ENCODE assay signal across 2 cellular contexts in the genomic region with DNA sequence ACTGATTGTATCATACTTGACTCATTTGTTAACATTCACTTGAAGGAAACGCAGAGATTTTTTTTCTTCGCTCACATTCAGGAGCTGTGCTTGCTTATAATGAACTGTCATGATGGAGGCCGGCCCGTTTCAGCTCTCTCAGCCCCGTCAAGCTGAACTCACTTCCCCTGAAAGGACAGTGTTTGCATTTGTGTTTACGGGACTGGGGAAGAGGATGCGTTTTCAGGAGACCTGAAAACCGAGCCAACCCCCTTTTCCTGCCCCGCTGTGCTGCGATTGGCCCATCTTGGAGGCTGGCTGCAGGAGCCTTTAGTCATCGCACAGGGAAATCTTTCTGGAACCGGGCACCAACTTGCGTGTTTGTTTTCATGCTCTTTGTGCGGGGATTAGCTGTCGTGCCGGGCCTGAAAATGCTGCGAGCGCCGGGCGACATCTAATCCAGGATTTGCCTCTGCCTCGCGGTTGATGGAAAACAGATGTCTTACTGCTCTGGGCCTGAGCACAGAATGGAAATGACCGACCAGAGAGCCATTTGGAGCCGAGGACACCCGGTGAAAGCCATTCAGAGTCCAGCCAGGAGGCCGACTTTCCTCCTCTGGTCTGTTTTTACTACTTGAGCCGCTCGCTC.
TF ChIP-seq lines count a peak whose summit lies in the region.

No MANE protein-coding gene starts in this region.

TF ChIP-seq in WTC11, 78 proteins besides CTCF, POLR2A, EP300 and RAD21 (continued from another document and continues in another):
- TF ChIP-seq, protein P1, sequence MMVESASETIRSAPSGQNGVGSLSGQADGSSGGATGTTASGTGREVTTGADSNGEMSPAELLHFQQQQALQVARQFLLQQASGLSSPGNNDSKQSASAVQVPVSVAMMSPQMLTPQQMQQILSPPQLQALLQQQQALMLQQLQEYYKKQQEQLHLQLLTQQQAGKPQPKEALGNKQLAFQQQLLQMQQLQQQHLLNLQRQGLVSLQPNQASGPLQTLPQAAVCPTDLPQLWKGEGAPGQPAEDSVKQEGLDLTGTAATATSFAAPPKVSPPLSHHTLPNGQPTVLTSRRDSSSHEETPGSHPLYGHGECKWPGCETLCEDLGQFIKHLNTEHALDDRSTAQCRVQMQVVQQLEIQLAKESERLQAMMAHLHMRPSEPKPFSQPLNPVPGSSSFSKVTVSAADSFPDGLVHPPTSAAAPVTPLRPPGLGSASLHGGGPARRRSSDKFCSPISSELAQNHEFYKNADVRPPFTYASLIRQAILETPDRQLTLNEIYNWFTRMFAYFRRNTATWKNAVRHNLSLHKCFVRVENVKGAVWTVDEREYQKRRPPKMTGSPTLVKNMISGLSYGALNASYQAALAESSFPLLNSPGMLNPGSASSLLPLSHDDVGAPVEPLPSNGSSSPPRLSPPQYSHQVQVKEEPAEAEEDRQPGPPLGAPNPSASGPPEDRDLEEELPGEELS (CRISPR knock-in tag; IDR thresholded peaks at IDR 0.05): no peak
- TF ChIP-seq NFYB (CRISPR knock-in tag; conservative IDR thresholded peaks at IDR 0.05; ENCODE audit: low read depth): no peak
- no peak for TF ChIP-seq ZNF263 (CRISPR knock-in tag; IDR thresholded peaks at IDR 0.05; ENCODE audit: low read depth)
- TF ChIP-seq, protein P2, sequence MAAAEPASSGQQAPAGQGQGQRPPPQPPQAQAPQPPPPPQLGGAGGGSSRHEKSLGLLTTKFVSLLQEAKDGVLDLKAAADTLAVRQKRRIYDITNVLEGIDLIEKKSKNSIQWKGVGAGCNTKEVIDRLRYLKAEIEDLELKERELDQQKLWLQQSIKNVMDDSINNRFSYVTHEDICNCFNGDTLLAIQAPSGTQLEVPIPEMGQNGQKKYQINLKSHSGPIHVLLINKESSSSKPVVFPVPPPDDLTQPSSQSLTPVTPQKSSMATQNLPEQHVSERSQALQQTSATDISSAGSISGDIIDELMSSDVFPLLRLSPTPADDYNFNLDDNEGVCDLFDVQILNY (CRISPR knock-in tag; IDR thresholded peaks at IDR 0.05): no peak
- 0 out of 2 replicates have a peak, but pooled peaks have one; percentile 17 for TF ChIP-seq ZNF317 (CRISPR knock-in tag; IDR thresholded peaks at IDR 0.05; ENCODE audit: borderline replicate concordance, low read depth)
- TF ChIP-seq, protein P3, sequence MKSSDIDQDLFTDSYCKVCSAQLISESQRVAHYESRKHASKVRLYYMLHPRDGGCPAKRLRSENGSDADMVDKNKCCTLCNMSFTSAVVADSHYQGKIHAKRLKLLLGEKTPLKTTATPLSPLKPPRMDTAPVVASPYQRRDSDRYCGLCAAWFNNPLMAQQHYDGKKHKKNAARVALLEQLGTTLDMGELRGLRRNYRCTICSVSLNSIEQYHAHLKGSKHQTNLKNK (CRISPR knock-in tag; IDR thresholded peaks at IDR 0.05): no peak
- TF ChIP-seq FOXP1 (CRISPR knock-in tag; IDR thresholded peaks at IDR 0.05; ENCODE audit: borderline replicate concordance): no peak
- no peak for TF ChIP-seq NFATC4 (CRISPR knock-in tag; IDR thresholded peaks at IDR 0.05)
- TF ChIP-seq ZNF121 (CRISPR knock-in tag; IDR thresholded peaks at IDR 0.05): no peak
- TF ChIP-seq, protein P4, sequence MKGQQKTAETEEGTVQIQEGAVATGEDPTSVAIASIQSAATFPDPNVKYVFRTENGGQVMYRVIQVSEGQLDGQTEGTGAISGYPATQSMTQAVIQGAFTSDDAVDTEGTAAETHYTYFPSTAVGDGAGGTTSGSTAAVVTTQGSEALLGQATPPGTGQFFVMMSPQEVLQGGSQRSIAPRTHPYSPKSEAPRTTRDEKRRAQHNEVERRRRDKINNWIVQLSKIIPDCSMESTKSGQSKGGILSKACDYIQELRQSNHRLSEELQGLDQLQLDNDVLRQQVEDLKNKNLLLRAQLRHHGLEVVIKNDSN (CRISPR knock-in tag; IDR thresholded peaks at IDR 0.05): no peak
- 0 out of 2 replicates have a peak, but pooled peaks have one; percentile 26 for TF ChIP-seq TEAD1 (CRISPR knock-in tag; IDR thresholded peaks at IDR 0.05)
- TF ChIP-seq, protein P5, sequence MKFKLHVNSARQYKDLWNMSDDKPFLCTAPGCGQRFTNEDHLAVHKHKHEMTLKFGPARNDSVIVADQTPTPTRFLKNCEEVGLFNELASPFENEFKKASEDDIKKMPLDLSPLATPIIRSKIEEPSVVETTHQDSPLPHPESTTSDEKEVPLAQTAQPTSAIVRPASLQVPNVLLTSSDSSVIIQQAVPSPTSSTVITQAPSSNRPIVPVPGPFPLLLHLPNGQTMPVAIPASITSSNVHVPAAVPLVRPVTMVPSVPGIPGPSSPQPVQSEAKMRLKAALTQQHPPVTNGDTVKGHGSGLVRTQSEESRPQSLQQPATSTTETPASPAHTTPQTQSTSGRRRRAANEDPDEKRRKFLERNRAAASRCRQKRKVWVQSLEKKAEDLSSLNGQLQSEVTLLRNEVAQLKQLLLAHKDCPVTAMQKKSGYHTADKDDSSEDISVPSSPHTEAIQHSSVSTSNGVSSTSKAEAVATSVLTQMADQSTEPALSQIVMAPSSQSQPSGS (CRISPR knock-in tag; IDR thresholded peaks at IDR 0.05; ENCODE audit: borderline replicate concordance, low read depth): no peak
- TF ChIP-seq, protein P6, sequence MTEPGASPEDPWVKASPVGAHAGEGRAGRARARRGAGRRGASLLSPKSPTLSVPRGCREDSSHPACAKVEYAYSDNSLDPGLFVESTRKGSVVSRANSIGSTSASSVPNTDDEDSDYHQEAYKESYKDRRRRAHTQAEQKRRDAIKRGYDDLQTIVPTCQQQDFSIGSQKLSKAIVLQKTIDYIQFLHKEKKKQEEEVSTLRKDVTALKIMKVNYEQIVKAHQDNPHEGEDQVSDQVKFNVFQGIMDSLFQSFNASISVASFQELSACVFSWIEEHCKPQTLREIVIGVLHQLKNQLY (CRISPR knock-in tag; IDR thresholded peaks at IDR 0.05): no peak
- TF ChIP-seq, protein P7, sequence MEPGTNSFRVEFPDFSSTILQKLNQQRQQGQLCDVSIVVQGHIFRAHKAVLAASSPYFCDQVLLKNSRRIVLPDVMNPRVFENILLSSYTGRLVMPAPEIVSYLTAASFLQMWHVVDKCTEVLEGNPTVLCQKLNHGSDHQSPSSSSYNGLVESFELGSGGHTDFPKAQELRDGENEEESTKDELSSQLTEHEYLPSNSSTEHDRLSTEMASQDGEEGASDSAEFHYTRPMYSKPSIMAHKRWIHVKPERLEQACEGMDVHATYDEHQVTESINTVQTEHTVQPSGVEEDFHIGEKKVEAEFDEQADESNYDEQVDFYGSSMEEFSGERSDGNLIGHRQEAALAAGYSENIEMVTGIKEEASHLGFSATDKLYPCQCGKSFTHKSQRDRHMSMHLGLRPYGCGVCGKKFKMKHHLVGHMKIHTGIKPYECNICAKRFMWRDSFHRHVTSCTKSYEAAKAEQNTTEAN (CRISPR knock-in tag; IDR thresholded peaks at IDR 0.05): no peak
- no peak for TF ChIP-seq OVOL2 (CRISPR knock-in tag; IDR thresholded peaks at IDR 0.05; ENCODE audit: borderline replicate concordance)
- no peak for TF ChIP-seq ZNF232 (CRISPR knock-in tag; IDR thresholded peaks at IDR 0.05)
- TF ChIP-seq ZBTB21 (CRISPR knock-in tag; IDR thresholded peaks at IDR 0.05; ENCODE audit: borderline replicate concordance): no peak
- TF ChIP-seq ATF1 (CRISPR knock-in tag; IDR thresholded peaks at IDR 0.05): no peak

TF ChIP-seq in liver, 16 proteins besides CTCF, POLR2A, EP300 and RAD21:
- TF ChIP-seq, protein P8, sequence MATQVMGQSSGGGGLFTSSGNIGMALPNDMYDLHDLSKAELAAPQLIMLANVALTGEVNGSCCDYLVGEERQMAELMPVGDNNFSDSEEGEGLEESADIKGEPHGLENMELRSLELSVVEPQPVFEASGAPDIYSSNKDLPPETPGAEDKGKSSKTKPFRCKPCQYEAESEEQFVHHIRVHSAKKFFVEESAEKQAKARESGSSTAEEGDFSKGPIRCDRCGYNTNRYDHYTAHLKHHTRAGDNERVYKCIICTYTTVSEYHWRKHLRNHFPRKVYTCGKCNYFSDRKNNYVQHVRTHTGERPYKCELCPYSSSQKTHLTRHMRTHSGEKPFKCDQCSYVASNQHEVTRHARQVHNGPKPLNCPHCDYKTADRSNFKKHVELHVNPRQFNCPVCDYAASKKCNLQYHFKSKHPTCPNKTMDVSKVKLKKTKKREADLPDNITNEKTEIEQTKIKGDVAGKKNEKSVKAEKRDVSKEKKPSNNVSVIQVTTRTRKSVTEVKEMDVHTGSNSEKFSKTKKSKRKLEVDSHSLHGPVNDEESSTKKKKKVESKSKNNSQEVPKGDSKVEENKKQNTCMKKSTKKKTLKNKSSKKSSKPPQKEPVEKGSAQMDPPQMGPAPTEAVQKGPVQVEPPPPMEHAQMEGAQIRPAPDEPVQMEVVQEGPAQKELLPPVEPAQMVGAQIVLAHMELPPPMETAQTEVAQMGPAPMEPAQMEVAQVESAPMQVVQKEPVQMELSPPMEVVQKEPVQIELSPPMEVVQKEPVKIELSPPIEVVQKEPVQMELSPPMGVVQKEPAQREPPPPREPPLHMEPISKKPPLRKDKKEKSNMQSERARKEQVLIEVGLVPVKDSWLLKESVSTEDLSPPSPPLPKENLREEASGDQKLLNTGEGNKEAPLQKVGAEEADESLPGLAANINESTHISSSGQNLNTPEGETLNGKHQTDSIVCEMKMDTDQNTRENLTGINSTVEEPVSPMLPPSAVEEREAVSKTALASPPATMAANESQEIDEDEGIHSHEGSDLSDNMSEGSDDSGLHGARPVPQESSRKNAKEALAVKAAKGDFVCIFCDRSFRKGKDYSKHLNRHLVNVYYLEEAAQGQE (IDR thresholded peaks at IDR 0.05): no peak
- TF ChIP-seq EGR1 (IDR thresholded peaks at IDR 0.05; ENCODE audit: low read depth in 2 of 2) (peak in 1 of 2 donors; percentile 35), SP1 (IDR thresholded peaks at IDR 0.05) (no peak), FOXA1 (IDR thresholded peaks at IDR 0.05) (no peak), YY1 (IDR thresholded peaks at IDR 0.05) (peak; percentile 54), FOXA2 (IDR thresholded peaks at IDR 0.05) (no peak), HNF4G (IDR thresholded peaks at IDR 0.05) (no peak), TAF1 (conservative IDR thresholded peaks at IDR 0.05) (no peak)
- TF ChIP-seq, protein P9, sequence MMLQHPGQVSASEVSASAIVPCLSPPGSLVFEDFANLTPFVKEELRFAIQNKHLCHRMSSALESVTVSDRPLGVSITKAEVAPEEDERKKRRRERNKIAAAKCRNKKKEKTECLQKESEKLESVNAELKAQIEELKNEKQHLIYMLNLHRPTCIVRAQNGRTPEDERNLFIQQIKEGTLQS (IDR thresholded peaks at IDR 0.05): no peak
- TF ChIP-seq, protein P10, sequence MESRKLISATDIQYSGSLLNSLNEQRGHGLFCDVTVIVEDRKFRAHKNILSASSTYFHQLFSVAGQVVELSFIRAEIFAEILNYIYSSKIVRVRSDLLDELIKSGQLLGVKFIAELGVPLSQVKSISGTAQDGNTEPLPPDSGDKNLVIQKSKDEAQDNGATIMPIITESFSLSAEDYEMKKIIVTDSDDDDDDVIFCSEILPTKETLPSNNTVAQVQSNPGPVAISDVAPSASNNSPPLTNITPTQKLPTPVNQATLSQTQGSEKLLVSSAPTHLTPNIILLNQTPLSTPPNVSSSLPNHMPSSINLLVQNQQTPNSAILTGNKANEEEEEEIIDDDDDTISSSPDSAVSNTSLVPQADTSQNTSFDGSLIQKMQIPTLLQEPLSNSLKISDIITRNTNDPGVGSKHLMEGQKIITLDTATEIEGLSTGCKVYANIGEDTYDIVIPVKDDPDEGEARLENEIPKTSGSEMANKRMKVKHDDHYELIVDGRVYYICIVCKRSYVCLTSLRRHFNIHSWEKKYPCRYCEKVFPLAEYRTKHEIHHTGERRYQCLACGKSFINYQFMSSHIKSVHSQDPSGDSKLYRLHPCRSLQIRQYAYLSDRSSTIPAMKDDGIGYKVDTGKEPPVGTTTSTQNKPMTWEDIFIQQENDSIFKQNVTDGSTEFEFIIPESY (IDR thresholded peaks at IDR 0.05): no peak
